ENCODE assay signal across 39 cellular contexts in genomic region chr17:11212792-11213191, GRCh38. TPM values are rescaled to one million over a fixed set of nuclear protein-coding genes. Genes with fewer than 3 reads are reported as not detected.
"Had no signal": no experiment of that assay in that cellular context is flagged by ENCODE, and none has a peak within 500 bp of the region (broad histone marks: within the 10 kb centered on the region; RNA-seq: fewer than 3 reads in every experiment).

No MANE protein-coding gene starts in this region.

- H3K36me3 ChIP-seq: MG63 had no signal

- H3K4me3 ChIP-seq: MG63 had no signal

- H3K27me3 ChIP-seq: MG63 had no signal

- DNase-seq: Karpas-422, Kasumi-1, MG63, MM.1S, MV-4-11, NCI-H1048, NCI-H1092, NCI-H1092 treated with DMSO at 0.1 percent for 48 hours, NCI-H1105, NCI-H1105 treated with DMSO at 0.1 percent for 48 hours, NCI-H1417, NCI-H1417 treated with DMSO at 0.1 percent for 48 hours, NCI-H1436, NCI-H1436 treated with DMSO at 0.1 percent for 48 hours, NCI-H146, NCI-H1694, NCI-H1694 treated with DMSO at 0.1 percent for 48 hours, NCI-H187, NCI-H187 treated with DMSO at 0.1 percent for 48 hours, NCI-H1930, NCI-H2029, NCI-H2029 treated with DMSO at 0.1 percent for 48 hours, NCI-H2081, NCI-H2081 treated with DMSO at 0.1 percent for 48 hours, NCI-H2107, NCI-H2171, NCI-H2171 treated with DMSO at 0.1 percent for 48 hours, NCI-H2227 treated with DMSO at 0.1 percent for 48 hours, NCI-H226, NCI-H345, NCI-H446, NCI-H446 treated with DMSO at 0.1 percent for 48 hours, NCI-H510A, NCI-H510A treated with DMSO at 0.1 percent for 48 hours, NCI-H524 had no signal

RNA-seq across cellular contexts. Expression of gene SHISA6, which starts 28.2 kb away (rescaled TPM):
- total RNA-seq: LHCN-M2, M059J, MCF 10A, NCI-H460 had no signal
